ENCODE assay signal across 8 cellular contexts in the genomic region with DNA sequence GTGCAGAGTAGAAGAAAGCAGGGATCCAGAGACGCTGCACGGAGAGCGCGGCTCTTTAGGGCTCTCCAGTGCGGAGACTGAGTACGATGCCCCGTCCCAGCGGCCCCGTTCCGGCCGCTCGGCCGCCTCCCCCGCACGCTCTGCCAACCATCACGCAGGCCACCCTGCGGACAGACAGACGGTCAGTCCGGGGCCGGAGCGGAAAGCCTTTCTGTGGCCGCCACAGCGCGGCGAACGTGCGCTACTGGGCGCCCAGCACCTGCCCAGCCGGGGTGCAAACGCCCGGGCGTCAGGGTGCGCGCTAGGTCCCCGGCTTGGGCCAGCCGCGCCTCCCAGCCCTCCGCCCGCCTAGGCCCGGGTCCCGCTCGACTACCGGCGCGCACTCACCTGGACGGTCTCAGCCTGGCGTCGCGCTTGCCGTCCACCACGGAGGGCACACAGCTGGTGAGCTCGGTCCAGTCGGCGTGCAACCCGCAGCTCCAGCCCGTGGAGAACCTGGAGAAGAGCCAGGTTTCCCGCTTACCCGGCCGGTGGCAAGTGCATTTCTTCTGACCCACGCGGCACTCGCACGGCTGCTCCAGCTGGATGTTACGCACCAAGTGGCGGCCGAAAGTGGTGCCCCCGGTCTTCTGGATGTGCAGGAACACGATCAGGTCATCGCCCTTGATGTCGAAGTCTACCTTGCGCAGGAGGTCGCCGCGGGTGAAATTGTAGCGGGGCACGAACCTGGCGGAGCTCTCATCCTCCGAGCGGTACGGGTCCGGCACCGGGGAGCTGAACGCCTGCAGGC. TPM values are rescaled to one million over a fixed set of nuclear protein-coding genes. Genes with fewer than 3 reads are reported as not detected.
DNase-seq lines count a peak whose midpoint lies in the region; ATAC-seq and TF ChIP-seq lines count a peak whose summit lies in the region.
"Had no signal": no experiment of that assay in that cellular context is flagged by ENCODE, and none has a peak within 500 bp of the region (broad histone marks: within the 10 kb centered on the region; RNA-seq: fewer than 3 reads in every experiment).

No MANE protein-coding gene starts in this region.

- dilution Hi-C loops in IMR-90 (cut with HindIII; ENCODE audit: low sequenced_read_pairs, unreplicated experiment), result no loop called here

- no peak overlapping the region for H3K27ac Mint-ChIP-seq in activated naive CD8-positive, alpha-beta T cell treated with anti-CD3 and anti-CD28 coated beads, Interleukin-2, amount 10 ng/mL, durations not matched to agents 7 days and 5 days
- peak overlapping the region; percentile 41 for H3K27ac Mint-ChIP-seq in stimulated activated effector memory CD8-positive, alpha-beta T cell treated with anti-CD3 and anti-CD28 coated beads, Interleukin-12 subunit alpha, Interleukin-12 subunit beta, amount 100 ng/mL, for 72 hours

- H2BK20ac ChIP-seq in IMR-90 (ENCODE audit: low read depth, low read length), result no peak overlapping the region

- H3K18ac ChIP-seq in IMR-90 (ENCODE audit: low read depth, low read length), result no peak overlapping the region

- no peak overlapping the region for H3K4ac ChIP-seq in IMR-90 (ENCODE audit: low read depth, low read length)

- peaks cover 5% of the 10 kb centered on the region; the same call in 1 of the 2 replicates for H3K9me3 ChIP-seq in IMR-90 (ENCODE audit: control insufficient read depth, insufficient read depth, low read length)
- H3K9me3 ChIP-seq in iPS-20b (ENCODE audit: insufficient read depth, low read depth, low read length), result no peaks in the 10 kb centered on the region

- H3K23ac ChIP-seq in IMR-90 (ENCODE audit: low read depth, low read length), result no peak overlapping the region

- CTCF ChIA-PET in IMR-90 (lab: Yijun Ruan, JAX), result no interaction called here

- H3K36me3 ChIP-seq in IMR-90 (ENCODE audit: control insufficient read depth, insufficient read depth, low read length), result no peaks in the 10 kb centered on the region
- no peaks in the 10 kb centered on the region for H3K36me3 ChIP-seq in iPS-20b (ENCODE audit: insufficient read depth, low read depth, low read length)

- H3K27me3 Mint-ChIP-seq in activated naive CD8-positive, alpha-beta T cell treated with anti-CD3 and anti-CD28 coated beads, Interleukin-2, amount 10 ng/mL, durations not matched to agents 7 days and 5 days, result peaks cover 43% of the 10 kb centered on the region

- WGBS in IMR-90 (ENCODE audit: extremely low coverage in 2 of 2, insufficient read length in 1 of 2), 2 experiments, result 53% methylated on average over 59 of the region's 83 CpGs; no CpG with 5 or more reads in 1 of the 2 experiments

- intact Hi-C loops in IMR-90 (cut with micrococcal nuclease), result no loop called here

- no peak overlapping the region for H3K4me2 ChIP-seq in IMR-90 (ENCODE audit: low read depth, low read length)

- BruUV-seq in IMR-90 (replicated peaks; lab: Mats Ljungman, UMichigan), result no TSS peak

- no peak overlapping the region for H4K8ac ChIP-seq in IMR-90 (ENCODE audit: low read depth in 2 of 2, low read length in 2 of 2)

- TF ChIP-seq POLR2A in IMR-90 (IDR thresholded peaks at IDR 0.05; ENCODE audit: low read depth, low read length), result no peak

- no peak for TF ChIP-seq CTCF in IMR-90 (conservative IDR thresholded peaks at IDR 0.05; ENCODE audit: low read depth, low read length)

- no peak overlapping the region for H3K14ac ChIP-seq in IMR-90 (replicated peaks; ENCODE audit: low read depth, low read length)

- H2AFZ ChIP-seq in IMR-90 (replicated peaks; ENCODE audit: low read length, poor library complexity), result peak overlapping the region; percentile 27

- DNase-seq in IMR-90 (no peak), HCEC 1CT (no peak), NCI-H774 (lab: John Stamatoyannopoulos, UW) (no peak)
- peak; percentile 29 for DNase-seq in activated naive CD8-positive, alpha-beta T cell treated with anti-CD3 and anti-CD28 coated beads, Interleukin-2, amount 10 ng/mL, durations not matched to agents 7 days and 5 days
- no peak for DNase-seq in stimulated activated effector memory CD8-positive, alpha-beta T cell treated with anti-CD3 and anti-CD28 coated beads, Interleukin-12 subunit alpha, Interleukin-12 subunit beta, amount 100 ng/mL, for 72 hours (ENCODE audit: low spot score in 2 of 2)
- no peak for DNase-seq in effector CD8-positive, alpha-beta T cell (lab: John Stamatoyannopoulos, UW)

- POLR2A ChIA-PET in IMR-90 (lab: Charles Lee; ENCODE audit: unreplicated experiment), result no interaction called here
- POLR2A ChIA-PET in activated naive CD8-positive, alpha-beta T cell treated with anti-CD3 and anti-CD28 coated beads, Interleukin-2, amount 10 ng/mL, durations not matched to agents 7 days and 5 days (lab: Charles Lee), result no interaction called here

- no peak overlapping the region for H2BK5ac ChIP-seq in IMR-90 (ENCODE audit: low read depth, low read length, poor library complexity, severe bottlenecking)

- H3K4me3 ChIP-seq in IMR-90 (ENCODE audit: insufficient read depth, low read depth, low read length), result no peak overlapping the region
- H3K4me3 ChIP-seq in iPS-20b (ENCODE audit: low read length), result peak overlapping the region; percentile 70
- H3K4me3 ChIP-seq: K562 had no signal

- in situ Hi-C loops in IMR-90 (cut with MboI; ENCODE audit: low sequenced_read_pairs), result no loop called here

- no peak overlapping the region for H2AK5ac ChIP-seq in IMR-90 (ENCODE audit: low read depth, low read length)

- peaks cover 19% of the 10 kb centered on the region; the same call in 1 of the 2 replicates for H3K27me3 ChIP-seq in IMR-90 (ENCODE audit: control insufficient read depth, insufficient read depth, low read length)
- H3K27me3 ChIP-seq in iPS-20b (ENCODE audit: insufficient read depth, low read length), result peaks cover 73% of the 10 kb centered on the region

- H2BK15ac ChIP-seq in IMR-90 (ENCODE audit: low read depth, low read length), result no peak overlapping the region

- H3K9me3 Mint-ChIP-seq in activated naive CD8-positive, alpha-beta T cell treated with anti-CD3 and anti-CD28 coated beads, Interleukin-2, amount 10 ng/mL, durations not matched to agents 7 days and 5 days, result no peaks in the 10 kb centered on the region
- no peaks in the 10 kb centered on the region for H3K9me3 Mint-ChIP-seq in stimulated activated effector memory CD8-positive, alpha-beta T cell treated with anti-CD3 and anti-CD28 coated beads, Interleukin-12 subunit alpha, Interleukin-12 subunit beta, amount 100 ng/mL, for 72 hours

- H3K27ac ChIP-seq in IMR-90 (ENCODE audit: insufficient read depth, low read length) (no peak overlapping the region), iPS-20b (ENCODE audit: low read length) (no peak overlapping the region)

- H3K4me1 Mint-ChIP-seq in activated naive CD8-positive, alpha-beta T cell treated with anti-CD3 and anti-CD28 coated beads, Interleukin-2, amount 10 ng/mL, durations not matched to agents 7 days and 5 days, result peaks cover 5% of the 10 kb centered on the region
- H3K4me1 Mint-ChIP-seq in stimulated activated effector memory CD8-positive, alpha-beta T cell treated with anti-CD3 and anti-CD28 coated beads, Interleukin-12 subunit alpha, Interleukin-12 subunit beta, amount 100 ng/mL, for 72 hours, result peaks cover 12% of the 10 kb centered on the region

- no peak overlapping the region for H4K91ac ChIP-seq in IMR-90 (ENCODE audit: insufficient read depth, low read depth, low read length)

- H3K4me1 ChIP-seq in IMR-90 (ENCODE audit: control insufficient read depth, insufficient read depth, low read length) (no peaks in the 10 kb centered on the region), iPS-20b (ENCODE audit: insufficient read depth, low read length) (no peaks in the 10 kb centered on the region; the same call in 1 of the 2 replicates)

- no peak overlapping the region for H4K5ac ChIP-seq in IMR-90 (ENCODE audit: low read depth, low read length)

- H3K9me1 ChIP-seq in IMR-90 (ENCODE audit: insufficient read depth, low read length), result no peaks in the 10 kb centered on the region

- H3K4me3 Mint-ChIP-seq in activated naive CD8-positive, alpha-beta T cell treated with anti-CD3 and anti-CD28 coated beads, Interleukin-2, amount 10 ng/mL, durations not matched to agents 7 days and 5 days, result peak overlapping the region; percentile 57
- H3K4me3 Mint-ChIP-seq in stimulated activated effector memory CD8-positive, alpha-beta T cell treated with anti-CD3 and anti-CD28 coated beads, Interleukin-12 subunit alpha, Interleukin-12 subunit beta, amount 100 ng/mL, for 72 hours, result peak overlapping the region; percentile 63

- no peaks in the 10 kb centered on the region for H4K20me1 ChIP-seq in IMR-90 (ENCODE audit: insufficient read depth, low read length)

- H3K56ac ChIP-seq in IMR-90 (ENCODE audit: extremely low read depth, insufficient read depth, low read length), result no peak overlapping the region

- H2BK120ac ChIP-seq in IMR-90 (ENCODE audit: low read depth, low read length), result no peak overlapping the region

- H3K79me1 ChIP-seq in IMR-90 (ENCODE audit: low read depth in 1 of 2, low read length in 2 of 2), result no peaks in the 10 kb centered on the region

- ATAC-seq in IMR-90 (ENCODE audit: low read depth), result no peak
- no peak for ATAC-seq in activated naive CD8-positive, alpha-beta T cell treated with anti-CD3 and anti-CD28 coated beads, Interleukin-2, amount 10 ng/mL, durations not matched to agents 7 days and 5 days (ENCODE audit: low read depth)
- ATAC-seq in stimulated activated effector memory CD8-positive, alpha-beta T cell treated with anti-CD3 and anti-CD28 coated beads, Interleukin-12 subunit alpha, Interleukin-12 subunit beta, amount 100 ng/mL, for 72 hours, result no peak
- ATAC-seq: K562 had no signal

- TF ChIP-seq RAD21 in IMR-90 (IDR thresholded peaks at IDR 0.05; ENCODE audit: low read length), result no peak

- no peaks in the 10 kb centered on the region for H3K36me3 Mint-ChIP-seq in activated naive CD8-positive, alpha-beta T cell treated with anti-CD3 and anti-CD28 coated beads, Interleukin-2, amount 10 ng/mL, durations not matched to agents 7 days and 5 days
- H3K36me3 Mint-ChIP-seq in stimulated activated effector memory CD8-positive, alpha-beta T cell treated with anti-CD3 and anti-CD28 coated beads, Interleukin-12 subunit alpha, Interleukin-12 subunit beta, amount 100 ng/mL, for 72 hours, result no peaks in the 10 kb centered on the region

- H2AK9ac ChIP-seq in IMR-90 (replicated peaks; ENCODE audit: low read depth, low read length, poor library complexity), result no peak overlapping the region

- H3K9ac ChIP-seq in IMR-90 (ENCODE audit: low read depth, low read length) (no peak overlapping the region), iPS-20b (ENCODE audit: low read depth, low read length) (0 out of 2 replicates have a peak overlapping the region, but pooled peaks have one; percentile 27)

TF ChIP-seq in IMR-90, 13 proteins besides CTCF, POLR2A, EP300 and RAD21 (continues in another document):
- TF ChIP-seq RCOR1 (IDR thresholded peaks at IDR 0.05; ENCODE audit: insufficient replicate concordance, low read length) (no peak), BHLHE40 (IDR thresholded peaks at IDR 0.05; ENCODE audit: low read depth, low read length) (no peak), MAFK (IDR thresholded peaks at IDR 0.05; ENCODE audit: low read depth, low read length) (no peak)

RNA-seq across cellular contexts. Expression of a gene that starts 1.8 kb away (rescaled TPM):
- not detected in 2 replicates for total RNA-seq in IMR-90 (2012; rRNA removed)
- polyA plus RNA-seq in IMR-90 (2012; rRNA removed), result not detected in 2 replicates
- not detected in 2 replicates for polyA plus RNA-seq in IMR-90 (2012; cell fraction: cytosol; rRNA removed)
- not detected in 2 replicates for polyA plus RNA-seq in IMR-90 (2012; cell fraction: nucleus; rRNA removed; ENCODE audit: low replicate concordance)
- not detected for total RNA-seq in activated naive CD8-positive, alpha-beta T cell treated with anti-CD3 and anti-CD28 coated beads, Interleukin-2, amount 10 ng/mL, durations not matched to agents 7 days and 5 days
- total RNA-seq: K562 had no signal
- polyA plus RNA-seq: K562 had no signal
